ENCODE assay signal across 8 cellular contexts in genomic region chr4:7939377-7940108, GRCh38.
DNase-seq lines count a peak whose midpoint lies in the region; ATAC-seq and TF ChIP-seq lines count a peak whose summit lies in the region.

Gene AFAP1, minus strand, starts transcription at chr4:7939861. Its CDS starts 67,783 bp downstream, at chr4:7872078.

- H3K27me3 Mint-ChIP-seq in central memory CD8-positive, alpha-beta T cell, result no peaks in the 10 kb centered on the region

- no peak for TF ChIP-seq CTCF in GM12865 (IDR thresholded peaks at IDR 0.05; ENCODE audit: insufficient read depth, low read depth, low read length, missing control alignments)

- peaks cover 6% of the 10 kb centered on the region for H3K36me3 Mint-ChIP-seq in central memory CD8-positive, alpha-beta T cell (ENCODE audit: insufficient read depth)

- peak within 1 kb of the TSS; percentile 42 for H3K4me3 ChIP-seq in GM12865 (ENCODE audit: low read depth, low read length)

- H3K27ac Mint-ChIP-seq in central memory CD8-positive, alpha-beta T cell (ENCODE audit: low read depth), result peak within 1 kb of the TSS; percentile 71

- H3K4me3 Mint-ChIP-seq in central memory CD8-positive, alpha-beta T cell, result peak within 1 kb of the TSS; percentile 79

- no peaks in the 10 kb centered on the region for H3K9me3 Mint-ChIP-seq in central memory CD8-positive, alpha-beta T cell

- H3K4me1 Mint-ChIP-seq in central memory CD8-positive, alpha-beta T cell, result peaks cover 27% of the 10 kb centered on the region

- peak; percentile 74 for ATAC-seq in HG02763 (IDR thresholded peaks at IDR 0.05; ENCODE audit: unreplicated experiment)
- ATAC-seq in central memory CD8-positive, alpha-beta T cell (replicated peaks; ENCODE audit: extremely low read depth, poor library complexity, severe bottlenecking), result peak; percentile 99

- DNase-seq in GM12865 (ENCODE audit: low read depth) (peak; percentile 73), NCI-H2107 treated with DMSO at 0.1 percent for 48 hours (lab: John Stamatoyannopoulos, UW; ENCODE audit: unreplicated experiment) (peak; percentile 22), islet precursor cell (peak; percentile 93), smooth muscle cell of the brain vasculature (ENCODE audit: low read depth, low spot score) (peak; percentile 69), NOMO-1 treated with dmso at 0.1 percent for 144 hours (lab: John Stamatoyannopoulos, UW; ENCODE audit: unreplicated experiment) (no peak)
- peak; percentile 77 to 84 for DNase-seq in activated CD4-positive, alpha-beta T cell treated with anti-CD3 and anti-CD28 coated beads for 24 hours (ENCODE audit: low read depth in 2 of 2)
- peak; percentile 78 to 83 for DNase-seq in central memory CD8-positive, alpha-beta T cell (ENCODE audit: low spot score in 2 of 2)
